Comparison of ENCODE assay signal across 16 cellular contexts in genomic region chr16:65068151-65068740, GRCh38. TPM values are rescaled to one million over a fixed set of nuclear protein-coding genes. Genes with fewer than 3 reads are reported as not detected.
DNase-seq lines count a peak whose midpoint lies in the region; ATAC-seq and TF ChIP-seq lines count a peak whose summit lies in the region.
"Had no signal": no experiment of that assay in that cellular context is flagged by ENCODE, and none has a peak within 500 bp of the region (broad histone marks: within the 10 kb centered on the region; RNA-seq: fewer than 3 reads in every experiment).

No MANE protein-coding gene starts in this region.

- H3K27me3 ChIP-seq in BJ (ENCODE audit: control insufficient read depth, insufficient read depth, low read length), result no peaks in the 10 kb centered on the region
- H3K27me3 ChIP-seq: pancreas had no signal

- no peaks in the 10 kb centered on the region for H3K9me3 Mint-ChIP-seq in osteocyte (ENCODE audit: unreplicated experiment)
- H3K9me3 Mint-ChIP-seq: activated naive CD8-positive, alpha-beta T cell treated with anti-CD3 and anti-CD28 coated beads, Interleukin-2, amount 10 ng/mL, durations not matched to agents 7 days and 5 days had no signal

- H3K27ac Mint-ChIP-seq in osteocyte (ENCODE audit: unreplicated experiment), result peak overlapping the region; percentile 78
- H3K27ac Mint-ChIP-seq: activated naive CD8-positive, alpha-beta T cell treated with anti-CD3 and anti-CD28 coated beads, Interleukin-2, amount 10 ng/mL, durations not matched to agents 7 days and 5 days; CD4-positive, alpha-beta memory T cell; stimulated activated effector memory CD8-positive, alpha-beta T cell treated with anti-CD3 and anti-CD28 coated beads, Interleukin-12 subunit alpha, Interleukin-12 subunit beta, amount 100 ng/mL, for 72 hours had no signal

- DNase-seq in BJ (ENCODE audit: low read depth), result peak; percentile 71
- DNase-seq in NCI-H82 treated with DMSO at 0.1 percent for 48 hours (lab: John Stamatoyannopoulos, UW; ENCODE audit: unreplicated experiment), result peak; percentile 8
- peak; percentile 65 for DNase-seq in epithelial cell of esophagus (ENCODE audit: low read depth)
- DNase-seq in osteocyte (ENCODE audit: extremely low spot score, unreplicated experiment), result no peak
- no peak for DNase-seq in Right ventricle myocardium superior
- DNase-seq in GM19240 (ENCODE audit: insufficient read length, low spot score), result no peak
- DNase-seq: activated naive CD8-positive, alpha-beta T cell treated with anti-CD3 and anti-CD28 coated beads, Interleukin-2, amount 10 ng/mL, durations not matched to agents 7 days and 5 days; CD4-positive, alpha-beta memory T cell; effector CD8-positive, alpha-beta T cell; NCI-H2227 treated with DMSO at 0.1 percent for 48 hours; pancreas; RPMI8226; stimulated activated CD4-positive, alpha-beta T cell treated with anti-CD3 and anti-CD28 coated beads, Interleukin-2, amount 100 ng/mL, for 24 hours had no signal

- H3K36me3 ChIP-seq in BJ (ENCODE audit: control insufficient read depth, insufficient read depth, low read length), result peaks cover 9% of the 10 kb centered on the region
- H3K36me3 ChIP-seq: pancreas had no signal

- peaks cover 62% of the 10 kb centered on the region for H3K4me1 Mint-ChIP-seq in osteocyte (ENCODE audit: unreplicated experiment)
- H3K4me1 Mint-ChIP-seq: activated naive CD8-positive, alpha-beta T cell treated with anti-CD3 and anti-CD28 coated beads, Interleukin-2, amount 10 ng/mL, durations not matched to agents 7 days and 5 days; CD4-positive, alpha-beta memory T cell; stimulated activated effector memory CD8-positive, alpha-beta T cell treated with anti-CD3 and anti-CD28 coated beads, Interleukin-12 subunit alpha, Interleukin-12 subunit beta, amount 100 ng/mL, for 72 hours had no signal

- no peaks in the 10 kb centered on the region for H3K27me3 Mint-ChIP-seq in osteocyte (ENCODE audit: unreplicated experiment)
- H3K27me3 Mint-ChIP-seq: activated naive CD8-positive, alpha-beta T cell treated with anti-CD3 and anti-CD28 coated beads, Interleukin-2, amount 10 ng/mL, durations not matched to agents 7 days and 5 days; CD4-positive, alpha-beta memory T cell had no signal

- H3K36me3 Mint-ChIP-seq in osteocyte (ENCODE audit: unreplicated experiment), result peaks cover 22% of the 10 kb centered on the region
- H3K36me3 Mint-ChIP-seq: activated naive CD8-positive, alpha-beta T cell treated with anti-CD3 and anti-CD28 coated beads, Interleukin-2, amount 10 ng/mL, durations not matched to agents 7 days and 5 days; CD4-positive, alpha-beta memory T cell; stimulated activated effector memory CD8-positive, alpha-beta T cell treated with anti-CD3 and anti-CD28 coated beads, Interleukin-12 subunit alpha, Interleukin-12 subunit beta, amount 100 ng/mL, for 72 hours had no signal

- H3K4me3 ChIP-seq in BJ (ENCODE audit: low read depth, low read length), result no peak overlapping the region
- no peak overlapping the region for H3K4me3 ChIP-seq in epithelial cell of esophagus (ENCODE audit: low read length)
- H3K4me3 ChIP-seq: pancreas had no signal

- POLR2A ChIA-PET in BJ (lab: Charles Lee), result interaction anchor here (0.5 kb wide), 1 partner anchor 16 kb away, joined by 5 read pairs; no protein-coding TSS in a partner anchor

- no peak overlapping the region for H3K4me3 Mint-ChIP-seq in osteocyte (ENCODE audit: unreplicated experiment)
- H3K4me3 Mint-ChIP-seq: activated naive CD8-positive, alpha-beta T cell treated with anti-CD3 and anti-CD28 coated beads, Interleukin-2, amount 10 ng/mL, durations not matched to agents 7 days and 5 days; CD4-positive, alpha-beta memory T cell; stimulated activated effector memory CD8-positive, alpha-beta T cell treated with anti-CD3 and anti-CD28 coated beads, Interleukin-12 subunit alpha, Interleukin-12 subunit beta, amount 100 ng/mL, for 72 hours had no signal

- CTCF ChIA-PET in BJ (lab: Yijun Ruan, JAX), result no interaction called here

- intact Hi-C loops in Right ventricle myocardium superior (cut with DNase I), result no loop called here

- ATAC-seq in GM19351 (IDR thresholded peaks at IDR 0.05; ENCODE audit: unreplicated experiment) (no peak), Right ventricle myocardium superior (ENCODE audit: poor library complexity) (no peak), GM21515 (IDR thresholded peaks at IDR 0.05; ENCODE audit: unreplicated experiment) (no peak)
- ATAC-seq: pancreas; stimulated activated effector memory CD8-positive, alpha-beta T cell treated with anti-CD3 and anti-CD28 coated beads, Interleukin-12 subunit alpha, Interleukin-12 subunit beta, amount 100 ng/mL, for 72 hours had no signal

- TF ChIP-seq CTCF in BJ (IDR thresholded peaks at IDR 0.05; ENCODE audit: insufficient read depth, low read depth, low read length), result no peak
- TF ChIP-seq CTCF in epithelial cell of esophagus (IDR thresholded peaks at IDR 0.05; ENCODE audit: insufficient read depth, low read depth, low read length, missing control alignments), result no peak
- no peak for TF ChIP-seq CTCF in osteocyte (IDR thresholded peaks at IDR 0.05)

RNA-seq across cellular contexts. Expression of gene CDH11, which starts 53.6 kb away (rescaled TPM):
- polyA plus RNA-seq in BJ (2011; rRNA removed), result 498 and 589 TPM in 2 replicates
- 706 and 777 TPM in 2 replicates for polyA minus RNA-seq in BJ (2011; rRNA and poly(A)+ RNA removed)
- total RNA-seq in osteocyte, result 560 and 587 TPM in 2 replicates
- total RNA-seq in Right ventricle myocardium superior, result 9.7 TPM
- total RNA-seq: activated naive CD8-positive, alpha-beta T cell treated with anti-CD3 and anti-CD28 coated beads, Interleukin-2, amount 10 ng/mL, durations not matched to agents 7 days and 5 days; CD4-positive, alpha-beta memory T cell had no signal
- polyA plus RNA-seq: CD4-positive, alpha-beta memory T cell had no signal

Comparison
In these comparisons a context has a peak if more than half of its experiments do, and no peak if none do; other contexts are left out.
1. DNase-seq: peak in BJ (single experiment), NCI-H82 treated with DMSO at 0.1 percent for 48 hours (single experiment) and epithelial cell of esophagus (single experiment); none in osteocyte (single experiment), Right ventricle myocardium superior (single experiment) and GM19240 (single experiment).
2. RNA of gene CDH11, which starts 53.6 kb away (total RNA-seq): 560 to 587 TPM in osteocyte; 9.7 TPM in Right ventricle myocardium superior (single experiment); every median in the first group is over 10 times any median in the second.